8 cellular contexts compared by ENCODE assay signal in the genomic region with DNA sequence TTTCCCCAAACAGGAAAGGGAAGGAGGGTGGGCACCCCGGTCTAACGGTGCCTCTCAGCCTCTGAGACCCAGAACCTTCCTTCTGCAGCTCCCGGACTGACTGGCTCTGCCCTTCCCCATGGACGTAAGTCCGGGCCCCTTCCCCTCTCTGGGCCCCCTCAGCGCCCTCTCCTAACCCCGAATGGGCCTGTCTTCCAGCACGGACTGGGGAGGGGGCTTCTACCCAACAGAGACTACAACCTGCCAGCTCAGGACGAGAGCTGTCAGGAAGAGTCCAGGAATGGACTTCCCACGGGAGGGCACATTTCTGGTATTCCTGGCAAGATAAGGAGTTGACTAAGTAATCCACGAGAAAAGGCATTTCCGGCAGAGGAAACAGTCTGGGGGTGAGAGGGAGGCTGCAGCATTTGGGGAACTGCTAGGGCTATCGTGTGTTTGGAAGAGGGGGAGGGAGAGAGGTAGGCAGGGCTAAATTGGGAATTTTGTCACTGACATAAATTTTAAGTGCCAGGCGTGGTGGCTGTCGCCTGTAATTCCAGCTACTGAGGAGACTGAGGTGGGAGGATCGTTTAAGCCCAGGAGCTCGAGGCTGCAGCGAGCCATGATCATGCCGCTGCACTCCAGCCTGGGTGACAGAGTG. TPM values are rescaled to one million over a fixed set of nuclear protein-coding genes. Genes with fewer than 3 reads are reported as not detected.
DNase-seq lines count a peak whose midpoint lies in the region; ATAC-seq and TF ChIP-seq lines count a peak whose summit lies in the region.

No MANE protein-coding gene starts in this region.

- H3K9ac ChIP-seq in MM.1S (ENCODE audit: low read length) = peak overlapping the region; percentile 85

- TF ChIP-seq CTCF in MM.1S (IDR thresholded peaks at IDR 0.05; ENCODE audit: low read length) (no peak), cardiac fibroblast (IDR thresholded peaks at IDR 0.05; ENCODE audit: low read depth, low read length) (no peak), uterus (IDR thresholded peaks at IDR 0.05) (no peak)

- H2AFZ ChIP-seq in MM.1S (ENCODE audit: low read length) = peak overlapping the region; percentile 94

- DNase-seq in NCI-H146 (lab: John Stamatoyannopoulos, UW) (peak; percentile 61), NCI-H146 treated with DMSO at 0.1 percent for 48 hours (lab: John Stamatoyannopoulos, UW; ENCODE audit: unreplicated experiment) (no peak), MM.1S (no peak), cardiac fibroblast (ENCODE audit: low read depth in 2 of 2) (peak; percentile 50 to 78), memory B cell (ENCODE audit: low spot score in 2 of 2) (no peak), uterus (no peak), NCI-H2171 (lab: John Stamatoyannopoulos, UW) (no peak)

- peaks cover 6% of the 10 kb centered on the region for H3K4me1 ChIP-seq in MM.1S (ENCODE audit: low read length)
- peaks cover 0 to 6% of the 10 kb centered on the region in 2 donors for H3K4me1 ChIP-seq in uterus

- no peaks in the 10 kb centered on the region for H3K27me3 ChIP-seq in MM.1S (replicated peaks; ENCODE audit: insufficient read depth, low read length)
- no peaks in the 10 kb centered on the region for H3K27me3 ChIP-seq in uterus

- H3K9me2 ChIP-seq in MM.1S (replicated peaks; ENCODE audit: insufficient read depth, low read length) = no peaks in the 10 kb centered on the region

- H3K27me3 Mint-ChIP-seq in memory B cell = peaks cover 2% of the 10 kb centered on the region

- TF ChIP-seq POLR2A in uterus (IDR thresholded peaks at IDR 0.05) = no peak

- ATAC-seq in memory B cell (ENCODE audit: low read depth) (peak; percentile 13), GM21529 (IDR thresholded peaks at IDR 0.05; ENCODE audit: unreplicated experiment) (no peak)

- H3F3A ChIP-seq in MM.1S (ENCODE audit: insufficient read depth, low read length) = 0 out of 2 replicates have a peak, but pooled peaks cover 3% of the 10 kb centered on the region

- H3K36me3 Mint-ChIP-seq in memory B cell = no peaks in the 10 kb centered on the region

- no peaks in the 10 kb centered on the region for H3K9me3 Mint-ChIP-seq in memory B cell

- H3K27ac ChIP-seq in MM.1S (ENCODE audit: low read length) = peak overlapping the region; percentile 28; the same call in 1 of the 2 replicates
- H3K27ac ChIP-seq in uterus = peak overlapping the region in 1 of 2 donors; percentile 54

- no peaks in the 10 kb centered on the region for H4K20me1 ChIP-seq in MM.1S (ENCODE audit: insufficient read depth, low read length)

- peak overlapping the region; percentile 87 for H3K4me3 Mint-ChIP-seq in memory B cell

- H3K36me3 ChIP-seq in MM.1S (replicated peaks; ENCODE audit: insufficient read depth, low read length) (no peaks in the 10 kb centered on the region), uterus (no peaks in the 10 kb centered on the region)

- H3K4me3 ChIP-seq in MM.1S (ENCODE audit: low read length) (peak overlapping the region; percentile 93), cardiac fibroblast (replicated peaks in 1 of 2; ENCODE audit: low read depth in 2 of 2, low read length in 2 of 2) (peak overlapping the region; percentile 78 to 83), uterus (peak overlapping the region; percentile 71 to 76)

- H3K9me3 ChIP-seq in MM.1S (replicated peaks; ENCODE audit: insufficient read depth, low read length) = no peaks in the 10 kb centered on the region
- H3K9me3 ChIP-seq in uterus = no peaks in the 10 kb centered on the region

- intact Hi-C loops in uterus (cut with DNase I; ENCODE audit: low total_unique reads) = no loop called here

- peaks cover 6% of the 10 kb centered on the region for H3K79me2 ChIP-seq in MM.1S (ENCODE audit: low read length)

- peak overlapping the region; percentile 83 for H3K27ac Mint-ChIP-seq in memory B cell

- H3K4me1 Mint-ChIP-seq in memory B cell = peaks cover 4% of the 10 kb centered on the region

- peak overlapping the region; percentile 99 for H3K4me2 ChIP-seq in MM.1S (ENCODE audit: low read depth, low read length)

RNA-seq across cellular contexts. Expression of a gene that starts 12.1 kb away (rescaled TPM):
- total RNA-seq in uterus = 100 to 1,000 TPM; 175 to 905 (median 489) TPM

RNA-seq across cellular contexts. Expression of a gene that starts 22.3 kb away (rescaled TPM):
- total RNA-seq in uterus = 10 to 100 TPM; 15.6 to 78.5 (median 64.5) TPM

RNA-seq across cellular contexts. Expression of a gene that starts 22.4 kb away (rescaled TPM):
- total RNA-seq in uterus = under 1 TPM in 1 of 4 donors, not detected in 3; 0.62 TPM

RNA-seq across cellular contexts. Expression of a gene that starts 30.5 kb away (rescaled TPM):
- total RNA-seq in uterus = not detected

RNA-seq across cellular contexts. Expression of a gene that starts 38.2 kb away (rescaled TPM):
- total RNA-seq in uterus = 1 to 10 TPM in 1 of 4 donors, under 1 TPM in 1, not detected in 2; 0.21 to 1.3 TPM

Comparison
In these comparisons a context has a peak if more than half of its experiments do, and no peak if none do; other contexts are left out.
1. DNase-seq: peak in NCI-H146 (single experiment) and cardiac fibroblast (2 of 2); none in NCI-H146 treated with DMSO at 0.1 percent for 48 hours (single experiment), MM.1S (single experiment), memory B cell (0 of 2), uterus (0 of 2) and NCI-H2171 (single experiment).
2. Peak in every context shown above with its lines, with median percentiles within 50 percentile points of each other: H3K4me3 ChIP-seq.